Comparison of ENCODE assay signal across 2 cellular contexts in genomic region chr7:133652547-133652946, GRCh38.
TF ChIP-seq lines count a peak whose summit lies in the region.

No MANE protein-coding gene starts in this region.

TF ChIP-seq in liver, 16 proteins besides CTCF, POLR2A, EP300 and RAD21:
- peak; percentile 61 for TF ChIP-seq NR2F2 (IDR thresholded peaks at IDR 0.05)
- no peak for TF ChIP-seq RXRA (IDR thresholded peaks at IDR 0.05)
- TF ChIP-seq, protein P1, sequence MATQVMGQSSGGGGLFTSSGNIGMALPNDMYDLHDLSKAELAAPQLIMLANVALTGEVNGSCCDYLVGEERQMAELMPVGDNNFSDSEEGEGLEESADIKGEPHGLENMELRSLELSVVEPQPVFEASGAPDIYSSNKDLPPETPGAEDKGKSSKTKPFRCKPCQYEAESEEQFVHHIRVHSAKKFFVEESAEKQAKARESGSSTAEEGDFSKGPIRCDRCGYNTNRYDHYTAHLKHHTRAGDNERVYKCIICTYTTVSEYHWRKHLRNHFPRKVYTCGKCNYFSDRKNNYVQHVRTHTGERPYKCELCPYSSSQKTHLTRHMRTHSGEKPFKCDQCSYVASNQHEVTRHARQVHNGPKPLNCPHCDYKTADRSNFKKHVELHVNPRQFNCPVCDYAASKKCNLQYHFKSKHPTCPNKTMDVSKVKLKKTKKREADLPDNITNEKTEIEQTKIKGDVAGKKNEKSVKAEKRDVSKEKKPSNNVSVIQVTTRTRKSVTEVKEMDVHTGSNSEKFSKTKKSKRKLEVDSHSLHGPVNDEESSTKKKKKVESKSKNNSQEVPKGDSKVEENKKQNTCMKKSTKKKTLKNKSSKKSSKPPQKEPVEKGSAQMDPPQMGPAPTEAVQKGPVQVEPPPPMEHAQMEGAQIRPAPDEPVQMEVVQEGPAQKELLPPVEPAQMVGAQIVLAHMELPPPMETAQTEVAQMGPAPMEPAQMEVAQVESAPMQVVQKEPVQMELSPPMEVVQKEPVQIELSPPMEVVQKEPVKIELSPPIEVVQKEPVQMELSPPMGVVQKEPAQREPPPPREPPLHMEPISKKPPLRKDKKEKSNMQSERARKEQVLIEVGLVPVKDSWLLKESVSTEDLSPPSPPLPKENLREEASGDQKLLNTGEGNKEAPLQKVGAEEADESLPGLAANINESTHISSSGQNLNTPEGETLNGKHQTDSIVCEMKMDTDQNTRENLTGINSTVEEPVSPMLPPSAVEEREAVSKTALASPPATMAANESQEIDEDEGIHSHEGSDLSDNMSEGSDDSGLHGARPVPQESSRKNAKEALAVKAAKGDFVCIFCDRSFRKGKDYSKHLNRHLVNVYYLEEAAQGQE (IDR thresholded peaks at IDR 0.05): no peak

TF ChIP-seq in HepG2, 621 proteins besides CTCF, POLR2A, EP300 and RAD21:
- TF ChIP-seq ZNF260 (CRISPR knock-in tag; IDR thresholded peaks at IDR 0.05; ENCODE audit: borderline replicate concordance, low read depth) (no peak), ZNF143 (CRISPR knock-in tag; IDR thresholded peaks at IDR 0.05) (no peak), NFE2L1 (CRISPR knock-in tag; IDR thresholded peaks at IDR 0.05; ENCODE audit: borderline replicate concordance) (no peak)
- TF ChIP-seq, protein P1 (IDR thresholded peaks at IDR 0.05; ENCODE audit: borderline replicate concordance in 1 of 2, low read depth in 1 of 2, low read length in 2 of 2): no peak
